Comparison of ENCODE assay signal across 1 cellular context in the genomic region with DNA sequence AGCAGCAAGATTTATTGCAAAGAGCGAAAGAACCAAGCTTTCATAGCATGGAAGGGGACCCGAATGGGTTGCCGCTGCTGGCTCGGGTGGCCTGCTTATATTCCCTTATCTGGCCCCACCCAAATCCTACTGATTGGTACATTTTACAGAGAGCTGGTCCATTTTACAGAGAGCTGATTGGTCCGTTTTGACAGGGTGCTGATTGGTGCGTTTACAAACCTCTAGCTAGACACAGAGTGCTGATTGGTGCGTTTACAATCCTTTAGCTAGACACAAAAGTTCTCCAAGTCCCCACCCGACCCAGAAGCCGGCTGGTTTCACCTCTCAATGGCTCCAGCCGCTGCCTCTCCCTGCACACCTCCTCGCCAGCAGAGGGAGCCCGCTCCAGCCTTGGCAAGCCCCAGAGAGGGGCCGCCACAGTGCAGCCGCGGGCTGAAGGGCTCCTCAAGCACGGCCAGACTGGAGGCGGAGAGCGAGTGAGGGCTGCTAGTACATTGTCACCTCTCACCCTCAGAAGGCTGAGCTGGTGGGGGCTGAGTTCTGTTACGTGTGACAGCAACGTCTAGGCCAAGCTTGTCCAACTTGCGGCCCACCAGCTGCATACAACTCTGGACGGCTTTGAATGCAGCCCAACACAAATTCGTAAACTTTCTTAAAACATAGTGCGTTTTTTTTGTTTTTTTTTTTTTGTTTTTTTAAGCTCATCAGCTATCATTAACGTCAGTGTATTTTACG.
TF ChIP-seq lines count a peak whose summit lies in the region.

No MANE protein-coding gene starts in this region.

TF ChIP-seq in HepG2, 621 proteins besides CTCF, POLR2A, EP300 and RAD21 (continued from another document and continues in another):
- TF ChIP-seq, protein P1, sequence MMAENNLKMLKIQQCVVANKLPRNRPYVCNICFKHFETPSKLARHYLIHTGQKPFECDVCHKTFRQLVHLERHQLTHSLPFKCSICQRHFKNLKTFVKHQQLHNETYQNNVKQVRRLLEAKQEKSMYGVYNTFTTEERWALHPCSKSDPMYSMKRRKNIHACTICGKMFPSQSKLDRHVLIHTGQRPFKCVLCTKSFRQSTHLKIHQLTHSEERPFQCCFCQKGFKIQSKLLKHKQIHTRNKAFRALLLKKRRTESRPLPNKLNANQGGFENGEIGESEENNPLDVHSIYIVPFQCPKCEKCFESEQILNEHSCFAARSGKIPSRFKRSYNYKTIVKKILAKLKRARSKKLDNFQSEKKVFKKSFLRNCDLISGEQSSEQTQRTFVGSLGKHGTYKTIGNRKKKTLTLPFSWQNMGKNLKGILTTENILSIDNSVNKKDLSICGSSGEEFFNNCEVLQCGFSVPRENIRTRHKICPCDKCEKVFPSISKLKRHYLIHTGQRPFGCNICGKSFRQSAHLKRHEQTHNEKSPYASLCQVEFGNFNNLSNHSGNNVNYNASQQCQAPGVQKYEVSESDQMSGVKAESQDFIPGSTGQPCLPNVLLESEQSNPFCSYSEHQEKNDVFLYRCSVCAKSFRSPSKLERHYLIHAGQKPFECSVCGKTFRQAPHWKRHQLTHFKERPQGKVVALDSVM (CRISPR knock-in tag; IDR thresholded peaks at IDR 0.05), result no peak
- no peak for TF ChIP-seq PAF1 (CRISPR knock-in tag; IDR thresholded peaks at IDR 0.05)
- TF ChIP-seq, protein P2, sequence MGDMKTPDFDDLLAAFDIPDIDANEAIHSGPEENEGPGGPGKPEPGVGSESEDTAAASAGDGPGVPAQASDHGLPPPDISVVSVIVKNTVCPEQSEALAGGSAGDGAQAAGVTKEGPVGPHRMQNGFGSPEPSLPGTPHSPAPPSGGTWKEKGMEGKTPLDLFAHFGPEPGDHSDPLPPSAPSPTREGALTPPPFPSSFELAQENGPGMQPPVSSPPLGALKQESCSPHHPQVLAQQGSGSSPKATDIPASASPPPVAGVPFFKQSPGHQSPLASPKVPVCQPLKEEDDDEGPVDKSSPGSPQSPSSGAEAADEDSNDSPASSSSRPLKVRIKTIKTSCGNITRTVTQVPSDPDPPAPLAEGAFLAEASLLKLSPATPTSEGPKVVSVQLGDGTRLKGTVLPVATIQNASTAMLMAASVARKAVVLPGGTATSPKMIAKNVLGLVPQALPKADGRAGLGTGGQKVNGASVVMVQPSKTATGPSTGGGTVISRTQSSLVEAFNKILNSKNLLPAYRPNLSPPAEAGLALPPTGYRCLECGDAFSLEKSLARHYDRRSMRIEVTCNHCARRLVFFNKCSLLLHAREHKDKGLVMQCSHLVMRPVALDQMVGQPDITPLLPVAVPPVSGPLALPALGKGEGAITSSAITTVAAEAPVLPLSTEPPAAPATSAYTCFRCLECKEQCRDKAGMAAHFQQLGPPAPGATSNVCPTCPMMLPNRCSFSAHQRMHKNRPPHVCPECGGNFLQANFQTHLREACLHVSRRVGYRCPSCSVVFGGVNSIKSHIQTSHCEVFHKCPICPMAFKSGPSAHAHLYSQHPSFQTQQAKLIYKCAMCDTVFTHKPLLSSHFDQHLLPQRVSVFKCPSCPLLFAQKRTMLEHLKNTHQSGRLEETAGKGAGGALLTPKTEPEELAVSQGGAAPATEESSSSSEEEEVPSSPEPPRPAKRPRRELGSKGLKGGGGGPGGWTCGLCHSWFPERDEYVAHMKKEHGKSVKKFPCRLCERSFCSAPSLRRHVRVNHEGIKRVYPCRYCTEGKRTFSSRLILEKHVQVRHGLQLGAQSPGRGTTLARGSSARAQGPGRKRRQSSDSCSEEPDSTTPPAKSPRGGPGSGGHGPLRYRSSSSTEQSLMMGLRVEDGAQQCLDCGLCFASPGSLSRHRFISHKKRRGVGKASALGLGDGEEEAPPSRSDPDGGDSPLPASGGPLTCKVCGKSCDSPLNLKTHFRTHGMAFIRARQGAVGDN (CRISPR knock-in tag; IDR thresholded peaks at IDR 0.05), result peak; percentile 79
- no peak for TF ChIP-seq ZNF570 (CRISPR knock-in tag; IDR thresholded peaks at IDR 0.05; ENCODE audit: borderline replicate concordance)
- TF ChIP-seq, protein P3, sequence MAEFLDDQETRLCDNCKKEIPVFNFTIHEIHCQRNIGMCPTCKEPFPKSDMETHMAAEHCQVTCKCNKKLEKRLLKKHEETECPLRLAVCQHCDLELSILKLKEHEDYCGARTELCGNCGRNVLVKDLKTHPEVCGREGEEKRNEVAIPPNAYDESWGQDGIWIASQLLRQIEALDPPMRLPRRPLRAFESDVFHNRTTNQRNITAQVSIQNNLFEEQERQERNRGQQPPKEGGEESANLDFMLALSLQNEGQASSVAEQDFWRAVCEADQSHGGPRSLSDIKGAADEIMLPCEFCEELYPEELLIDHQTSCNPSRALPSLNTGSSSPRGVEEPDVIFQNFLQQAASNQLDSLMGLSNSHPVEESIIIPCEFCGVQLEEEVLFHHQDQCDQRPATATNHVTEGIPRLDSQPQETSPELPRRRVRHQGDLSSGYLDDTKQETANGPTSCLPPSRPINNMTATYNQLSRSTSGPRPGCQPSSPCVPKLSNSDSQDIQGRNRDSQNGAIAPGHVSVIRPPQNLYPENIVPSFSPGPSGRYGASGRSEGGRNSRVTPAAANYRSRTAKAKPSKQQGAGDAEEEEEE (CRISPR knock-in tag; IDR thresholded peaks at IDR 0.05; ENCODE audit: borderline replicate concordance), result no peak
- no peak for TF ChIP-seq ZNF841 (CRISPR knock-in tag; IDR thresholded peaks at IDR 0.05; ENCODE audit: borderline replicate concordance)
- no peak for TF ChIP-seq HDAC6 (IDR thresholded peaks at IDR 0.05; ENCODE audit: low read depth, low read length)
- TF ChIP-seq ATRX (CRISPR knock-in tag; IDR thresholded peaks at IDR 0.05; ENCODE audit: borderline replicate concordance), result no peak
- TF ChIP-seq, protein P4, sequence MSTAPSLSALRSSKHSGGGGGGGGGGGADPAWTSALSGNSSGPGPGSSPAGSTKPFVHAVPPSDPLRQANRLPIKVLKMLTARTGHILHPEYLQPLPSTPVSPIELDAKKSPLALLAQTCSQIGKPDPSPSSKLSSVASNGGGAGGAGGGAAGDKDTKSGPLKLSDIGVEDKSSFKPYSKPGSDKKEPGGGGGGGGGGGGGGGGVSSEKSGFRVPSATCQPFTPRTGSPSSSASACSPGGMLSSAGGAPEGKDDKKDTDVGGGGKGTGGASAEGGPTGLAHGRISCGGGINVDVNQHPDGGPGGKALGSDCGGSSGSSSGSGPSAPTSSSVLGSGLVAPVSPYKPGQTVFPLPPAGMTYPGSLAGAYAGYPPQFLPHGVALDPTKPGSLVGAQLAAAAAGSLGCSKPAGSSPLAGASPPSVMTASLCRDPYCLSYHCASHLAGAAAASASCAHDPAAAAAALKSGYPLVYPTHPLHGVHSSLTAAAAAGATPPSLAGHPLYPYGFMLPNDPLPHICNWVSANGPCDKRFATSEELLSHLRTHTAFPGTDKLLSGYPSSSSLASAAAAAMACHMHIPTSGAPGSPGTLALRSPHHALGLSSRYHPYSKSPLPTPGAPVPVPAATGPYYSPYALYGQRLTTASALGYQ (CRISPR knock-in tag; IDR thresholded peaks at IDR 0.05), result no peak; the same call in 1 of the 2 replicates
- TF ChIP-seq, protein P5, sequence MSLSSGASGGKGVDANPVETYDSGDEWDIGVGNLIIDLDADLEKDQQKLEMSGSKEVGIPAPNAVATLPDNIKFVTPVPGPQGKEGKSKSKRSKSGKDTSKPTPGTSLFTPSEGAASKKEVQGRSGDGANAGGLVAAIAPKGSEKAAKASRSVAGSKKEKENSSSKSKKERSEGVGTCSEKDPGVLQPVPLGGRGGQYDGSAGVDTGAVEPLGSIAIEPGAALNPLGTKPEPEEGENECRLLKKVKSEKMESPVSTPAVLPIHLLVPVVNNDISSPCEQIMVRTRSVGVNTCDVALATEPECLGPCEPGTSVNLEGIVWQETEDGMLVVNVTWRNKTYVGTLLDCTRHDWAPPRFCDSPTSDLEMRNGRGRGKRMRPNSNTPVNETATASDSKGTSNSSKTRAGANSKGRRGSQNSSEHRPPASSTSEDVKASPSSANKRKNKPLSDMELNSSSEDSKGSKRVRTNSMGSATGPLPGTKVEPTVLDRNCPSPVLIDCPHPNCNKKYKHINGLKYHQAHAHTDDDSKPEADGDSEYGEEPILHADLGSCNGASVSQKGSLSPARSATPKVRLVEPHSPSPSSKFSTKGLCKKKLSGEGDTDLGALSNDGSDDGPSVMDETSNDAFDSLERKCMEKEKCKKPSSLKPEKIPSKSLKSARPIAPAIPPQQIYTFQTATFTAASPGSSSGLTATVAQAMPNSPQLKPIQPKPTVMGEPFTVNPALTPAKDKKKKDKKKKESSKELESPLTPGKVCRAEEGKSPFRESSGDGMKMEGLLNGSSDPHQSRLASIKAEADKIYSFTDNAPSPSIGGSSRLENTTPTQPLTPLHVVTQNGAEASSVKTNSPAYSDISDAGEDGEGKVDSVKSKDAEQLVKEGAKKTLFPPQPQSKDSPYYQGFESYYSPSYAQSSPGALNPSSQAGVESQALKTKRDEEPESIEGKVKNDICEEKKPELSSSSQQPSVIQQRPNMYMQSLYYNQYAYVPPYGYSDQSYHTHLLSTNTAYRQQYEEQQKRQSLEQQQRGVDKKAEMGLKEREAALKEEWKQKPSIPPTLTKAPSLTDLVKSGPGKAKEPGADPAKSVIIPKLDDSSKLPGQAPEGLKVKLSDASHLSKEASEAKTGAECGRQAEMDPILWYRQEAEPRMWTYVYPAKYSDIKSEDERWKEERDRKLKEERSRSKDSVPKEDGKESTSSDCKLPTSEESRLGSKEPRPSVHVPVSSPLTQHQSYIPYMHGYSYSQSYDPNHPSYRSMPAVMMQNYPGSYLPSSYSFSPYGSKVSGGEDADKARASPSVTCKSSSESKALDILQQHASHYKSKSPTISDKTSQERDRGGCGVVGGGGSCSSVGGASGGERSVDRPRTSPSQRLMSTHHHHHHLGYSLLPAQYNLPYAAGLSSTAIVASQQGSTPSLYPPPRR (CRISPR knock-in tag; IDR thresholded peaks at IDR 0.05; ENCODE audit: borderline replicate concordance), result no peak; the same call in 1 of the 2 replicates
- TF ChIP-seq BRCA1 (CRISPR knock-in tag; IDR thresholded peaks at IDR 0.05), result no peak
- TF ChIP-seq HMG20A (CRISPR knock-in tag; IDR thresholded peaks at IDR 0.05; ENCODE audit: borderline replicate concordance), result no peak
- TF ChIP-seq ZFY (CRISPR knock-in tag; IDR thresholded peaks at IDR 0.05), result peak; percentile 56
- TF ChIP-seq MEF2D (CRISPR knock-in tag; IDR thresholded peaks at IDR 0.05), result no peak
- TF ChIP-seq, protein P6, sequence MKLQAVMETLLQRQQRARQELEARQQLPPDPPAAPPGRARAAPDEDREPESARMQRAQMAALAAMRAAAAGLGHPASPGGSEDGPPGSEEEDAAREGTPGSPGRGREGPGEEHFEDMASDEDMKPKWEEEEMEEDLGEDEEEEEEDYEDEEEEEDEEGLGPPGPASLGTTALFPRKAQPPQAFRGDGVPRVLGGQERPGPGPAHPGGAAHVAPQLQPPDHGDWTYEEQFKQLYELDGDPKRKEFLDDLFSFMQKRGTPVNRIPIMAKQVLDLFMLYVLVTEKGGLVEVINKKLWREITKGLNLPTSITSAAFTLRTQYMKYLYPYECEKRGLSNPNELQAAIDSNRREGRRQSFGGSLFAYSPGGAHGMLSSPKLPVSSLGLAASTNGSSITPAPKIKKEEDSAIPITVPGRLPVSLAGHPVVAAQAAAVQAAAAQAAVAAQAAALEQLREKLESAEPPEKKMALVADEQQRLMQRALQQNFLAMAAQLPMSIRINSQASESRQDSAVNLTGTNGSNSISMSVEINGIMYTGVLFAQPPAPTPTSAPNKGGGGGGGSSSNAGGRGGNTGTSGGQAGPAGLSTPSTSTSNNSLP (IDR thresholded peaks at IDR 0.05; ENCODE audit: low read depth, low read length), result no peak
- no peak for TF ChIP-seq CAMTA2 (CRISPR knock-in tag; IDR thresholded peaks at IDR 0.05; ENCODE audit: borderline replicate concordance)
- 0 out of 2 replicates have a peak, but pooled peaks have one; percentile 24 for TF ChIP-seq ISL2 (CRISPR knock-in tag; IDR thresholded peaks at IDR 0.05)
- TF ChIP-seq GTF3A (CRISPR knock-in tag; conservative IDR thresholded peaks at IDR 0.05), result no peak
- TF ChIP-seq ERF (CRISPR knock-in tag; IDR thresholded peaks at IDR 0.05), result no peak; the same call in none of the 2 replicates
- TF ChIP-seq ZNF30 (CRISPR knock-in tag; IDR thresholded peaks at IDR 0.05), result no peak
- no peak for TF ChIP-seq ZNF296 (CRISPR knock-in tag; conservative IDR thresholded peaks at IDR 0.05)
- TF ChIP-seq ZMYM4 (CRISPR knock-in tag; IDR thresholded peaks at IDR 0.05), result peak; percentile 99
- no peak for TF ChIP-seq PLRG1 (conservative IDR thresholded peaks at IDR 0.05)
- 0 out of 2 replicates have a peak, but pooled peaks have one; percentile 27 for TF ChIP-seq ZNF564 (CRISPR knock-in tag; IDR thresholded peaks at IDR 0.05)
- 0 out of 2 replicates have a peak, but pooled peaks have one; percentile 27 for TF ChIP-seq ZNF792 (CRISPR knock-in tag; IDR thresholded peaks at IDR 0.05)
- TF ChIP-seq KLF16 (CRISPR knock-in tag; IDR thresholded peaks at IDR 0.05), result peak in 1 of 2 experiments; percentile 11; a peak in 1 of 4 replicates
- TF ChIP-seq TBL1XR1 (IDR thresholded peaks at IDR 0.05; ENCODE audit: borderline replicate concordance, low read length, partially characterized antibody), result no peak
- TF ChIP-seq, protein P7, sequence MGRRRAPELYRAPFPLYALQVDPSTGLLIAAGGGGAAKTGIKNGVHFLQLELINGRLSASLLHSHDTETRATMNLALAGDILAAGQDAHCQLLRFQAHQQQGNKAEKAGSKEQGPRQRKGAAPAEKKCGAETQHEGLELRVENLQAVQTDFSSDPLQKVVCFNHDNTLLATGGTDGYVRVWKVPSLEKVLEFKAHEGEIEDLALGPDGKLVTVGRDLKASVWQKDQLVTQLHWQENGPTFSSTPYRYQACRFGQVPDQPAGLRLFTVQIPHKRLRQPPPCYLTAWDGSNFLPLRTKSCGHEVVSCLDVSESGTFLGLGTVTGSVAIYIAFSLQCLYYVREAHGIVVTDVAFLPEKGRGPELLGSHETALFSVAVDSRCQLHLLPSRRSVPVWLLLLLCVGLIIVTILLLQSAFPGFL (CRISPR knock-in tag; IDR thresholded peaks at IDR 0.05), result no peak
- no peak for TF ChIP-seq POLR2AphosphoS2 (IDR thresholded peaks at IDR 0.05; ENCODE audit: low read depth, low read length)
- TF ChIP-seq, protein P8, sequence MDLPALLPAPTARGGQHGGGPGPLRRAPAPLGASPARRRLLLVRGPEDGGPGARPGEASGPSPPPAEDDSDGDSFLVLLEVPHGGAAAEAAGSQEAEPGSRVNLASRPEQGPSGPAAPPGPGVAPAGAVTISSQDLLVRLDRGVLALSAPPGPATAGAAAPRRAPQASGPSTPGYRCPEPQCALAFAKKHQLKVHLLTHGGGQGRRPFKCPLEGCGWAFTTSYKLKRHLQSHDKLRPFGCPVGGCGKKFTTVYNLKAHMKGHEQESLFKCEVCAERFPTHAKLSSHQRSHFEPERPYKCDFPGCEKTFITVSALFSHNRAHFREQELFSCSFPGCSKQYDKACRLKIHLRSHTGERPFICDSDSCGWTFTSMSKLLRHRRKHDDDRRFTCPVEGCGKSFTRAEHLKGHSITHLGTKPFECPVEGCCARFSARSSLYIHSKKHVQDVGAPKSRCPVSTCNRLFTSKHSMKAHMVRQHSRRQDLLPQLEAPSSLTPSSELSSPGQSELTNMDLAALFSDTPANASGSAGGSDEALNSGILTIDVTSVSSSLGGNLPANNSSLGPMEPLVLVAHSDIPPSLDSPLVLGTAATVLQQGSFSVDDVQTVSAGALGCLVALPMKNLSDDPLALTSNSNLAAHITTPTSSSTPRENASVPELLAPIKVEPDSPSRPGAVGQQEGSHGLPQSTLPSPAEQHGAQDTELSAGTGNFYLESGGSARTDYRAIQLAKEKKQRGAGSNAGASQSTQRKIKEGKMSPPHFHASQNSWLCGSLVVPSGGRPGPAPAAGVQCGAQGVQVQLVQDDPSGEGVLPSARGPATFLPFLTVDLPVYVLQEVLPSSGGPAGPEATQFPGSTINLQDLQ (CRISPR knock-in tag; IDR thresholded peaks at IDR 0.05), result no peak
- TF ChIP-seq, protein P9, sequence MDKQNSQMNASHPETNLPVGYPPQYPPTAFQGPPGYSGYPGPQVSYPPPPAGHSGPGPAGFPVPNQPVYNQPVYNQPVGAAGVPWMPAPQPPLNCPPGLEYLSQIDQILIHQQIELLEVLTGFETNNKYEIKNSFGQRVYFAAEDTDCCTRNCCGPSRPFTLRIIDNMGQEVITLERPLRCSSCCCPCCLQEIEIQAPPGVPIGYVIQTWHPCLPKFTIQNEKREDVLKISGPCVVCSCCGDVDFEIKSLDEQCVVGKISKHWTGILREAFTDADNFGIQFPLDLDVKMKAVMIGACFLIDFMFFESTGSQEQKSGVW (CRISPR knock-in tag; IDR thresholded peaks at IDR 0.05; ENCODE audit: borderline replicate concordance), result no peak
